In the genomic region with DNA sequence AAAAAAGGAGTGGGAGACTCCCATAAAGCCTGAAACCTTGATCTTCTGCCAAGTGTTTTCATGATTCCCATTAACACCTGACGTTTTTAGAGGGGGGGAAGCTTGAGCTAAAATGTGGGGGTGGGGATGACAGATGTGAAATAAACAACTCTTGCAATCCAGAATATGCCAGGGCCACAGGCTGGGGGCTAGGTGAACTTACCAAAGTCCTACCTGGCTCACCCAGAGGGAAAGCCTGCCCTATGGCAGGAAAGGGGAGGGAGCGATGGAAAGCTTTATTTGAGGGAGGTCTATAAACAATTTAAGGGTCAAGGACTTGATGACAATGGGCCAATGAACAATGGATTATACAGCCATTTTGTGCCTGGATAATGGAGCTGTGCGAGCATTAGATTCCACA, we compare ENCODE assay signal across 13 cellular contexts.
A peak's percentile ranks its signal among the peaks of the same experiment; 100 is the strongest.
DNase-seq lines count a peak whose midpoint lies in the region; ATAC-seq and TF ChIP-seq lines count a peak whose summit lies in the region.
"Had no signal": no experiment of that assay in that cellular context is flagged by ENCODE, and none has a peak within 500 bp of the region (broad histone marks: within the 10 kb centered on the region; RNA-seq: fewer than 3 reads in every experiment).

No MANE protein-coding gene starts in this region.

- no peaks in the 10 kb centered on the region for H3K36me3 ChIP-seq in KOPT-K1 (ENCODE audit: insufficient read depth, low read length)
- peaks cover 0 to 19% of the 10 kb centered on the region in 2 donors for H3K36me3 ChIP-seq in gastrocnemius medialis

- H3K27ac ChIP-seq in KOPT-K1 (ENCODE audit: low read depth, low read length, poor library complexity, severe bottlenecking): peak overlapping the region; percentile 78
- peak overlapping the region; percentile 2 to 21 (median 12) for H3K27ac ChIP-seq in gastrocnemius medialis
- H3K27ac ChIP-seq: 22Rv1 had no signal

- H3K9me3 ChIP-seq in KOPT-K1 (ENCODE audit: insufficient read depth, low read length, poor library complexity, severe bottlenecking) (no peaks in the 10 kb centered on the region), gastrocnemius medialis (no peaks in the 10 kb centered on the region)

- no peaks in the 10 kb centered on the region for H3K27me3 ChIP-seq in gastrocnemius medialis

- H3K4me3 Mint-ChIP-seq in chondrocyte (ENCODE audit: unreplicated experiment): peak overlapping the region; percentile 19
- H3K4me3 Mint-ChIP-seq: HFFc6 had no signal

- no peak for TF ChIP-seq POLR2A in gastrocnemius medialis (IDR thresholded peaks at IDR 0.05)

- H3K9me3 Mint-ChIP-seq in chondrocyte (ENCODE audit: low read depth): no peaks in the 10 kb centered on the region
- H3K9me3 Mint-ChIP-seq: HFFc6 had no signal

- TF ChIP-seq CTCF in chondrocyte (IDR thresholded peaks at IDR 0.05) (no peak), gastrocnemius medialis (IDR thresholded peaks at IDR 0.05 in 4 of 5, conservative IDR thresholded peaks at IDR 0.05 in 1 of 5) (no peak)

- peaks cover 63% of the 10 kb centered on the region for H3K4me1 Mint-ChIP-seq in chondrocyte (ENCODE audit: low read depth)

- peak overlapping the region; percentile 99 for H3K27ac Mint-ChIP-seq in chondrocyte (ENCODE audit: unreplicated experiment)
- H3K27ac Mint-ChIP-seq: HFFc6 had no signal

- peaks cover 14 to 34% of the 10 kb centered on the region in 2 donors for H3K4me1 ChIP-seq in gastrocnemius medialis

- H3K27me3 Mint-ChIP-seq in chondrocyte (ENCODE audit: low read depth): no peaks in the 10 kb centered on the region

- peak; percentile 13 for DNase-seq in DMS 273 (lab: John Stamatoyannopoulos, UW; ENCODE audit: unreplicated experiment)
- DNase-seq in DMS 273 treated with DMSO at 0.1 percent for 48 hours (lab: John Stamatoyannopoulos, UW): no peak
- DNase-seq in chondrocyte (ENCODE audit: low spot score): no peak
- DNase-seq in gastrocnemius medialis: no peak
- no peak for DNase-seq in H4 (ENCODE audit: low spot score)
- DNase-seq in HT-29 (ENCODE audit: low spot score): no peak
- DNase-seq in stimulated activated CD4-positive, alpha-beta T cell treated with anti-CD3 and anti-CD28 coated beads, Interleukin-1b, Interleukin-23, amount 100 ng/mL, for 48 hours: no peak
- DNase-seq: activated CD4-positive, alpha-beta T cell treated with anti-CD3 and anti-CD28 coated beads, Interleukin-2, amount 50 U/mL, for 48 hours; COR-L47; HFFc6; retina had no signal

- peaks cover 39% of the 10 kb centered on the region for H3K36me3 Mint-ChIP-seq in chondrocyte (ENCODE audit: low read depth)

- intact Hi-C loops in gastrocnemius medialis (cut with DNase I; ENCODE audit: low total_unique reads): no loop called here

- in situ Hi-C loops in gastrocnemius medialis (cut with MboI; ENCODE audit: low sequenced_read_pairs in 4 of 4): no loop called here

- H3K4me3 ChIP-seq in gastrocnemius medialis: no peak overlapping the region

- no peak for ATAC-seq in gastrocnemius medialis
